26 cellular contexts compared by ENCODE assay signal in genomic region chr11:108608548-108608947, GRCh38. TPM values are rescaled to one million over a fixed set of nuclear protein-coding genes. Genes with fewer than 3 reads are reported as not detected.
"Had no signal": no experiment of that assay in that cellular context is flagged by ENCODE, and none has a peak within 500 bp of the region (broad histone marks: within the 10 kb centered on the region; RNA-seq: fewer than 3 reads in every experiment).

No MANE protein-coding gene starts in this region.

- H3K4me1 ChIP-seq: ascending aorta had no signal

- H3K27ac Mint-ChIP-seq: activated CD8-positive, alpha-beta memory T cell treated with anti-CD3 and anti-CD28 coated beads, Interleukin-2, amount 10 ng/mL, durations not matched to agents 7 days and 5 days; activated naive CD4-positive, alpha-beta T cell treated with anti-CD3 and anti-CD28 coated beads, Interleukin-2, amount 50 U/mL, for 72 hours; activated naive CD8-positive, alpha-beta T cell treated with anti-CD3 and anti-CD28 coated beads, Interleukin-2, amount 50 U/mL, for 24 hours; activated T-cell treated with anti-CD3 and anti-CD28 coated beads, Interleukin-2, amount 50 U/mL, for 24 hours; activated T-helper 1 cell treated with anti-CD3 and anti-CD28 coated beads, Interleukin-12 subunit alpha, Interleukin-12 subunit beta, Interleukin-2, Interleukin-4 antibody, amounts not matched to agents 30 ng/mL and 10 ng/mL and 1 ng/mL, durations not matched to agents 14 hours and 24 hours and 36 hours had no signal

- H3K4me3 Mint-ChIP-seq: activated CD8-positive, alpha-beta memory T cell treated with anti-CD3 and anti-CD28 coated beads, Interleukin-2, amount 10 ng/mL, durations not matched to agents 7 days and 5 days; activated naive CD8-positive, alpha-beta T cell treated with anti-CD3 and anti-CD28 coated beads, Interleukin-2, amount 50 U/mL, for 24 hours; activated T-cell treated with anti-CD3 and anti-CD28 coated beads, Interleukin-2, amount 50 U/mL, for 24 hours; activated T-helper 1 cell treated with anti-CD3 and anti-CD28 coated beads, Interleukin-12 subunit alpha, Interleukin-12 subunit beta, Interleukin-2, Interleukin-4 antibody, amounts not matched to agents 30 ng/mL and 10 ng/mL and 1 ng/mL, durations not matched to agents 14 hours and 24 hours and 36 hours had no signal

- H3K36me3 ChIP-seq: ascending aorta, brain microvascular endothelial cell, cardiac muscle cell had no signal

- H3K9me3 Mint-ChIP-seq: activated naive CD4-positive, alpha-beta T cell treated with anti-CD3 and anti-CD28 coated beads, Interleukin-2, amount 50 U/mL, for 72 hours; activated naive CD8-positive, alpha-beta T cell treated with anti-CD3 and anti-CD28 coated beads, Interleukin-2, amount 50 U/mL, for 24 hours; activated T-cell treated with anti-CD3 and anti-CD28 coated beads, Interleukin-2, amount 50 U/mL, for 24 hours; activated T-helper 1 cell treated with anti-CD3 and anti-CD28 coated beads, Interleukin-12 subunit alpha, Interleukin-12 subunit beta, Interleukin-2, Interleukin-4 antibody, amounts not matched to agents 30 ng/mL and 10 ng/mL and 1 ng/mL, durations not matched to agents 14 hours and 24 hours and 36 hours had no signal

- H3K27ac ChIP-seq: ascending aorta, brain microvascular endothelial cell, cardiac muscle cell had no signal

- H3K27me3 ChIP-seq: ascending aorta, brain microvascular endothelial cell, cardiac muscle cell had no signal

- H3K4me2 ChIP-seq: SK-N-SH had no signal

- H3K4me1 Mint-ChIP-seq: activated CD8-positive, alpha-beta memory T cell treated with anti-CD3 and anti-CD28 coated beads, Interleukin-2, amount 10 ng/mL, durations not matched to agents 7 days and 5 days; activated naive CD8-positive, alpha-beta T cell treated with anti-CD3 and anti-CD28 coated beads, Interleukin-2, amount 50 U/mL, for 24 hours had no signal

- H3K4me3 ChIP-seq: ascending aorta, cardiac muscle cell had no signal

- H3K9me3 ChIP-seq: ascending aorta, SK-N-SH had no signal

- H3K36me3 Mint-ChIP-seq: activated CD8-positive, alpha-beta memory T cell treated with anti-CD3 and anti-CD28 coated beads, Interleukin-2, amount 10 ng/mL, durations not matched to agents 7 days and 5 days; activated naive CD4-positive, alpha-beta T cell treated with anti-CD3 and anti-CD28 coated beads, Interleukin-2, amount 50 U/mL, for 72 hours had no signal

- H3K9ac ChIP-seq: SK-N-SH had no signal

- ATAC-seq: activated CD8-positive, alpha-beta memory T cell treated with anti-CD3 and anti-CD28 coated beads, Interleukin-2, amount 10 ng/mL, durations not matched to agents 7 days and 5 days; activated naive CD4-positive, alpha-beta T cell treated with anti-CD3 and anti-CD28 coated beads, Interleukin-2, amount 50 U/mL, for 72 hours; activated naive CD8-positive, alpha-beta T cell treated with anti-CD3 and anti-CD28 coated beads, Interleukin-2, amount 50 U/mL, for 24 hours; Right ventricle myocardium inferior had no signal

- DNase-seq: activated CD4-positive, alpha-beta T cell treated with anti-CD3 and anti-CD28 coated beads for 48 hours; activated CD4-positive, alpha-beta T cell treated with anti-CD3 and anti-CD28 coated beads, Interleukin-2, amount 50 U/mL, for 4 hours; activated CD4-positive, CD25-positive, alpha-beta regulatory T cell treated with anti-CD3 and anti-CD28 coated beads, Interleukin-2, amount 50 U/mL, for 72 hours; activated CD8-positive, alpha-beta memory T cell treated with anti-CD3 and anti-CD28 coated beads, Interleukin-2, amount 10 ng/mL, durations not matched to agents 7 days and 5 days; activated effector memory CD4-positive, alpha-beta T cell treated with Interleukin-2 at 50 U/mL for 16 hours; activated naive CD4-positive, alpha-beta T cell; activated naive CD8-positive, alpha-beta T cell treated with anti-CD3 and anti-CD28 coated beads, Interleukin-2, amount 50 U/mL, for 24 hours; activated T-cell treated with anti-CD3 and anti-CD28 coated beads, Interleukin-2, amount 50 U/mL, for 24 hours; amniotic stem cell; brain microvascular endothelial cell; MM.1S; NCI-H1105 treated with DMSO at 0.1 percent for 48 hours; NCI-H1436 treated with DMSO at 0.1 percent for 48 hours; NCI-H187; NCI-H2081; NCI-H446; NCI-H524; NCI-H748 treated with DMSO at 0.1 percent for 48 hours; SK-N-SH; T-helper 1 cell had no signal

RNA-seq across cellular contexts. Expression of gene EXPH5, which starts 15.0 kb away (rescaled TPM):
- total RNA-seq: OCI-LY7 had no signal
